22 cellular contexts compared by ENCODE assay signal in the genomic region with DNA sequence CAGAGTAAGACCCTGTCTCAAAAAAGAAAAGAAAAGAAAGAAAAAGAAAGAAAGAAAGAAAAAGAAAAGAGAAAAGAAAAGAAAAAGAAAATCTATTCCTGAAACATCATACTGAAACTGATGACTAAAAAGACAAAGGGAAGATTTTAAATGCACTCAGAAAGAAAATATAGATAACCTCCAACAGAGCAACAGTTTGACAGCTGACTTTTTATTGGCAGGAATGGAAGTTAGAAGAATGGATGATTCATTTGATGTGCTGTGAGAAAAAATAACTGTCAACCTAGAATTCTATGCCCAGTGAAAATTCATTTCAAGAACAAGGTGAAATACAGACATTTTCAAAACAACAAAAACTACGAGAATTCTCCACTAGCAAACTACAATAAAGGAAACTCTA. TPM values are rescaled to one million over a fixed set of nuclear protein-coding genes. Genes with fewer than 3 reads are reported as not detected.
DNase-seq lines count a peak whose midpoint lies in the region; ATAC-seq, FAIRE-seq and TF ChIP-seq lines count a peak whose summit lies in the region.
"Had no signal": no experiment of that assay in that cellular context is flagged by ENCODE, and none has a peak within 500 bp of the region (broad histone marks: within the 10 kb centered on the region; RNA-seq: fewer than 3 reads in every experiment).

No MANE protein-coding gene starts in this region.

- H3K27me3 ChIP-seq in endothelial cell of umbilical vein (ENCODE audit: control insufficient read depth in 2 of 2, insufficient read depth in 2 of 2, low read length in 2 of 2), result no peaks in the 10 kb centered on the region
- H3K27me3 ChIP-seq: BLaER1 treated with 17β-estradiol and CSF1 and Interleukin-3, amounts not matched to agents 10 nM and 100 nM had no signal

- TF ChIP-seq CTCF in HEK293 (tag by site-specific recombination; IDR thresholded peaks at IDR 0.05), result no peak
- TF ChIP-seq CTCF in endothelial cell of umbilical vein (IDR thresholded peaks at IDR 0.05; ENCODE audit: extremely low read depth in 1 of 2, insufficient read depth in 1 of 2, low read depth in 1 of 2, low read length in 2 of 2), result no peak

- H4K20me1 ChIP-seq in endothelial cell of umbilical vein (replicated peaks; ENCODE audit: control insufficient read depth, extremely low read depth, insufficient read depth, low read length), result no peaks in the 10 kb centered on the region

- no peak overlapping the region for H3K9ac ChIP-seq in endothelial cell of umbilical vein (replicated peaks; ENCODE audit: extremely low read depth, insufficient read depth, low read length)
- H3K9ac ChIP-seq: BLaER1 treated with 17β-estradiol and CSF1 and Interleukin-3, amounts not matched to agents 10 nM and 100 nM had no signal

- no peak for TF ChIP-seq POLR2A in endothelial cell of umbilical vein (IDR thresholded peaks at IDR 0.05; ENCODE audit: low read depth, low read length)

- dilution Hi-C loops in endothelial cell of umbilical vein (cut with MboI; ENCODE audit: extremely low pct_ligation_motif_present, low sequenced_read_pairs), result no loop called here

- POLR2A ChIA-PET in activated CD4-positive, alpha-beta T cell treated with anti-CD3 and anti-CD28 coated beads for 36 hours (lab: Charles Lee), result no interaction called here
- POLR2A ChIA-PET in HEK293 (lab: Yijun Ruan, JAX) (no interaction called here), endothelial cell of umbilical vein (lab: Charles Lee) (no interaction called here)

- H3K4me3 Mint-ChIP-seq in activated CD4-positive, alpha-beta T cell treated with anti-CD3 and anti-CD28 coated beads for 36 hours, result no peak overlapping the region
- H3K4me3 Mint-ChIP-seq: B cell; CD4-positive, alpha-beta T cell; CD8-positive, alpha-beta T cell had no signal

- H3K4me3 ChIP-seq in HEK293 (ENCODE audit: low read depth, low read length) (no peak overlapping the region), endothelial cell of umbilical vein (replicated peaks in 1 of 3; ENCODE audit: insufficient read depth in 1 of 3, low read depth in 1 of 3, low read length in 3 of 3) (no peak overlapping the region)
- H3K4me3 ChIP-seq: A549; BLaER1 treated with 17β-estradiol and CSF1 and Interleukin-3, amounts not matched to agents 10 nM and 100 nM had no signal

- H3K27ac ChIP-seq in HEK293 (ENCODE audit: extremely low read depth, low read depth, low read length) (no peak overlapping the region), endothelial cell of umbilical vein (ENCODE audit: insufficient read depth, low read depth, low read length) (no peak overlapping the region)
- H3K27ac ChIP-seq: 22Rv1; A549; BLaER1 treated with 17β-estradiol and CSF1 and Interleukin-3, amounts not matched to agents 10 nM and 100 nM; C4-2B had no signal

- H3K27me3 Mint-ChIP-seq in activated CD4-positive, alpha-beta T cell treated with anti-CD3 and anti-CD28 coated beads for 36 hours, result peaks cover 29% of the 10 kb centered on the region

- no peaks in the 10 kb centered on the region for H3K79me2 ChIP-seq in endothelial cell of umbilical vein (ENCODE audit: control insufficient read depth, insufficient read depth, low read length)

- ATAC-seq in activated CD4-positive, alpha-beta T cell treated with anti-CD3 and anti-CD28 coated beads for 36 hours, result peak; percentile 55
- ATAC-seq: A549; CD8-positive, alpha-beta T cell had no signal

- H2AFZ ChIP-seq in endothelial cell of umbilical vein (ENCODE audit: low read depth, low read length), result no peak overlapping the region

- no peaks in the 10 kb centered on the region for H3K36me3 Mint-ChIP-seq in activated CD4-positive, alpha-beta T cell treated with anti-CD3 and anti-CD28 coated beads for 36 hours (ENCODE audit: low read depth)
- H3K36me3 Mint-ChIP-seq: CD8-positive, alpha-beta T cell had no signal

- H3K4me1 ChIP-seq in HEK293 (ENCODE audit: control insufficient read depth, insufficient read depth, low read length) (no peaks in the 10 kb centered on the region), endothelial cell of umbilical vein (ENCODE audit: control insufficient read depth, extremely low read depth, insufficient read depth, low read length) (no peaks in the 10 kb centered on the region)
- H3K4me1 ChIP-seq: A549 had no signal

- H3K9me3 ChIP-seq in HEK293 (ENCODE audit: control insufficient read depth, insufficient read depth, low read depth, low read length) (no peaks in the 10 kb centered on the region), endothelial cell of umbilical vein (replicated peaks; ENCODE audit: control insufficient read depth, insufficient read depth, low read length) (no peaks in the 10 kb centered on the region)
- H3K9me3 ChIP-seq: A549; BLaER1 treated with 17β-estradiol and CSF1 and Interleukin-3, amounts not matched to agents 10 nM and 100 nM; Caco-2 had no signal

- no peak overlapping the region for H3K27ac Mint-ChIP-seq in activated CD4-positive, alpha-beta T cell treated with anti-CD3 and anti-CD28 coated beads for 36 hours
- H3K27ac Mint-ChIP-seq: B cell; CD4-positive, alpha-beta T cell; CD8-positive, alpha-beta T cell had no signal

- peak; percentile 15 for FAIRE-seq in endothelial cell of umbilical vein (lab: Jason Lieb, UNC)
- FAIRE-seq: A549, D721Med, G401.6, GM12891, GM19239 had no signal

- H3K36me3 ChIP-seq in HEK293 (ENCODE audit: control insufficient read depth in 2 of 2, insufficient read depth in 1 of 2, low read length in 2 of 2), result no peaks in the 10 kb centered on the region; a peak in 1 of 3 replicates
- H3K36me3 ChIP-seq in endothelial cell of umbilical vein (ENCODE audit: control insufficient read depth in 2 of 2, extremely low read depth in 1 of 2, insufficient read depth in 2 of 2, low read length in 2 of 2), result no peaks in the 10 kb centered on the region
- H3K36me3 ChIP-seq: BLaER1 treated with 17β-estradiol and CSF1 and Interleukin-3, amounts not matched to agents 10 nM and 100 nM had no signal

- CTCF ChIA-PET in activated CD4-positive, alpha-beta T cell treated with anti-CD3 and anti-CD28 coated beads for 36 hours (lab: Charles Lee), result interaction anchor here (0.9 kb wide), 1 partner anchor 382 kb away, joined by 4 read pairs; no protein-coding TSS in a partner anchor
- CTCF ChIA-PET in HEK293 (lab: Yijun Ruan, JAX) (interaction anchor here (0.7 to 17.6 kb wide), 2 partner anchors 287 to 379 kb away, joined by 5 to 471 read pairs; no protein-coding TSS in a partner anchor), endothelial cell of umbilical vein (lab: Charles Lee) (interaction anchor here (1.0 to 7.9 kb wide), 2 partner anchors 375 to 381 kb away, joined by 8 to 98 read pairs; no protein-coding TSS in a partner anchor)

- H3K9me3 Mint-ChIP-seq in activated CD4-positive, alpha-beta T cell treated with anti-CD3 and anti-CD28 coated beads for 36 hours (ENCODE audit: low read depth), result no peaks in the 10 kb centered on the region
- H3K9me3 Mint-ChIP-seq: CD4-positive, alpha-beta T cell; CD8-positive, alpha-beta T cell had no signal

- H3K9me1 ChIP-seq in endothelial cell of umbilical vein (replicated peaks; ENCODE audit: control insufficient read depth, extremely low read depth, insufficient read depth, low read length), result no peaks in the 10 kb centered on the region

- intact Hi-C loops in activated CD4-positive, alpha-beta T cell treated with anti-CD3 and anti-CD28 coated beads for 36 hours (cut with DNase I, micrococcal nuclease), result loop anchor here in 1 of 2 experiments (10.0 kb wide), 1 partner anchor 212 kb away; the partner anchor contains the start of gene SHTN1
- intact Hi-C loops in endothelial cell of umbilical vein (cut with micrococcal nuclease), result loop anchor here (10.0 kb wide), 1 partner anchor 282 kb away; no protein-coding TSS in a partner anchor

- no peak for DNase-seq in activated CD4-positive, alpha-beta T cell treated with anti-CD3 and anti-CD28 coated beads for 36 hours
- DNase-seq in activated CD4-positive, alpha-beta T cell treated with anti-CD3 and anti-CD28 coated beads, Interleukin-2, amount 50 U/mL, for 1 hour, result no peak
- no peak for DNase-seq in endothelial cell of umbilical vein (ENCODE audit: low read depth, low spot score)
- no peak for DNase-seq in HuH-7 (ENCODE audit: low spot score)
- no peak for DNase-seq in pons (ENCODE audit: low spot score)
- DNase-seq: AML-193; Calu3; CD4-positive, alpha-beta T cell; CD8-positive, alpha-beta T cell; DMS79 treated with DMSO at 0.1 percent for 48 hours; GF-D8 had no signal

- BruUV-seq in endothelial cell of umbilical vein (replicated peaks; lab: Mats Ljungman, UMichigan), result no TSS peak

- H3K4me2 ChIP-seq in endothelial cell of umbilical vein (ENCODE audit: insufficient read depth, low read length), result no peak overlapping the region
- H3K4me2 ChIP-seq: A549; BLaER1 treated with 17β-estradiol and CSF1 and Interleukin-3, amounts not matched to agents 10 nM and 100 nM had no signal

- peaks cover 14% of the 10 kb centered on the region for H3K4me1 Mint-ChIP-seq in activated CD4-positive, alpha-beta T cell treated with anti-CD3 and anti-CD28 coated beads for 36 hours

TF ChIP-seq in endothelial cell of umbilical vein, 7 proteins besides CTCF, POLR2A, EP300 and RAD21:
- TF ChIP-seq MYC (IDR thresholded peaks at IDR 0.05; ENCODE audit: low read depth, low read length) (no peak), EZH2 (IDR thresholded peaks at IDR 0.05; ENCODE audit: borderline replicate concordance, low read depth, low read length, severe bottlenecking) (no peak)

RNA-seq across cellular contexts. Expression of gene HSPA12A, which starts 50.4 kb away (rescaled TPM):
- total RNA-seq in activated CD4-positive, alpha-beta T cell treated with anti-CD3 and anti-CD28 coated beads for 36 hours, result under 1 TPM; 0.41 to 0.74 TPM
- total RNA-seq in endothelial cell of umbilical vein, result 0.22 and 0.30 TPM in 2 replicates
- polyA plus RNA-seq in endothelial cell of umbilical vein, result 0.24 and 0.29 TPM in 2 replicates
- polyA plus RNA-seq in endothelial cell of umbilical vein (2011; cell fraction: cytosol; rRNA removed), result 0.17 and 0.24 TPM in 2 replicates
- 0.71 and 0.81 TPM in 2 replicates for polyA plus RNA-seq in endothelial cell of umbilical vein (2011; cell fraction: nucleus; rRNA removed)
- 0.19 and 0.61 TPM in 2 replicates for polyA plus RNA-seq in endothelial cell of umbilical vein (2012)
- 0.36 and 0.46 TPM in 2 replicates for polyA minus RNA-seq in endothelial cell of umbilical vein
- polyA minus RNA-seq in endothelial cell of umbilical vein (2011; cell fraction: cytosol; rRNA and poly(A)+ RNA removed), result 0.82 TPM
- polyA minus RNA-seq in endothelial cell of umbilical vein (2011; cell fraction: nucleus; rRNA and poly(A)+ RNA removed), result 0.43 and 0.48 TPM in 2 replicates

RNA-seq across cellular contexts. Expression of gene ENO4, which starts 56.5 kb away (rescaled TPM):
- total RNA-seq in activated CD4-positive, alpha-beta T cell treated with anti-CD3 and anti-CD28 coated beads for 36 hours, result not detected
- total RNA-seq in endothelial cell of umbilical vein, result not detected in 2 replicates
- polyA plus RNA-seq in endothelial cell of umbilical vein, result 0.08 TPM in 1 of 2 replicates, not detected in the other
- 0.05 and 0.08 TPM in 2 replicates for polyA plus RNA-seq in endothelial cell of umbilical vein (2011; cell fraction: cytosol; rRNA removed)
- 0.07 and 0.10 TPM in 2 replicates for polyA plus RNA-seq in endothelial cell of umbilical vein (2011; cell fraction: nucleus; rRNA removed)
- polyA plus RNA-seq in endothelial cell of umbilical vein (2012), result 0.23 and 0.78 TPM in 2 replicates
- polyA minus RNA-seq in endothelial cell of umbilical vein, result not detected in 2 replicates
- polyA minus RNA-seq in endothelial cell of umbilical vein (2011; cell fraction: cytosol; rRNA and poly(A)+ RNA removed), result not detected
- not detected in 2 replicates for polyA minus RNA-seq in endothelial cell of umbilical vein (2011; cell fraction: nucleus; rRNA and poly(A)+ RNA removed)
- total RNA-seq: Caco-2; CD4-positive, alpha-beta T cell; CD8-positive, alpha-beta T cell had no signal
